8 cellular contexts compared by ENCODE assay signal in the genomic region with DNA sequence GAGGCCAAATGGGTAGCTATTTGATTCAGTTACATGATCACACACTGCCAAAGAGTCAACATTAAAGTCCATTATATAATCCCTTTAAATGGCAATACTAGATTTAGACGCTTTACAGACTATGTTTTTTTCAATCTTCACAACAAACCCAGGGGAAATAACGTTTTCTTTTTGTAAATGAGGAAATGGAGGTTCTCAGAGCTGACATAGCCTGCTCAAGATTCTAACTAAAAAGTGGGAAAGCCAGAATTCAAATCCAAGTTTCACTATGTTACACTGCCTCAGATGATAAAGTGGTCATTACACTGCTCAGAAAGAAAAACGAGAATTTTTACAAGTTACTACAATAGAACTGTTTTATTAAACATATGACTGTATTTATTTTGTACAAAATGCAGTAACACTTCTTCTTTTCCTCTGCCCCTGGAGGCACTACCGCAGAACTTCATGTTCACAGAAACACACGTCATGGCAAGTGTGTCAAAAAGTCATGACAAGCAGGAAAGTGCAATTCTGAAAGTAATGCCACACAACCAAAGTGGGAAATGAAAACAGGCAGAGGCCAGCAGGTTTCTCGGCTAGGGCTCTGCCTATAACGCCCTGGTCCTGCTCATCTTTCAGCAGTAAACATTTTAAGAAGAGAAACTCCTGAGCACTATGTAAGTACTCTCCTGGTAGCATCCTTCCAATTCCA. TPM values are rescaled to one million over a fixed set of nuclear protein-coding genes. Genes with fewer than 3 reads are reported as not detected.
DNase-seq lines count a peak whose midpoint lies in the region; ATAC-seq lines count a peak whose summit lies in the region.

No MANE protein-coding gene starts in this region.

- intact Hi-C loops in sciatic nerve (cut with DNase I): no loop called here

- H3K4me1 Mint-ChIP-seq in activated naive CD4-positive, alpha-beta T cell treated with anti-CD3 and anti-CD28 coated beads, Interleukin-2, amount 50 U/mL, for 24 hours: peaks cover 66% of the 10 kb centered on the region

- peaks cover 33% of the 10 kb centered on the region for H3K36me3 Mint-ChIP-seq in activated naive CD4-positive, alpha-beta T cell treated with anti-CD3 and anti-CD28 coated beads, Interleukin-2, amount 50 U/mL, for 24 hours

- DNase-seq in sciatic nerve (ENCODE audit: low spot score) (peak; percentile 54), KBM-7 (no peak), GF-D8 (lab: John Stamatoyannopoulos, UW) (no peak)

- in situ Hi-C loops in KBM-7 (cut with MboI; ENCODE audit: low pct_unique_long_range_greater_than_20kb, low sequenced_read_pairs): no loop called here

- ATAC-seq in GM18498 (IDR thresholded peaks at IDR 0.05; ENCODE audit: unreplicated experiment): peak; percentile 33
- ATAC-seq in HG02981 (IDR thresholded peaks at IDR 0.05; ENCODE audit: unreplicated experiment): peak; percentile 35
- peak; percentile 66 for ATAC-seq in sciatic nerve
- no peak for ATAC-seq in HG02852 (IDR thresholded peaks at IDR 0.05; ENCODE audit: unreplicated experiment)
- ATAC-seq in GM18502 (IDR thresholded peaks at IDR 0.05; ENCODE audit: poor library complexity, unreplicated experiment): no peak

- no peaks in the 10 kb centered on the region for H3K9me3 Mint-ChIP-seq in activated naive CD4-positive, alpha-beta T cell treated with anti-CD3 and anti-CD28 coated beads, Interleukin-2, amount 50 U/mL, for 24 hours

- H3K27ac Mint-ChIP-seq in activated naive CD4-positive, alpha-beta T cell treated with anti-CD3 and anti-CD28 coated beads, Interleukin-2, amount 50 U/mL, for 24 hours: peak overlapping the region; percentile 82

- peak overlapping the region; percentile 37 for H3K4me3 Mint-ChIP-seq in activated naive CD4-positive, alpha-beta T cell treated with anti-CD3 and anti-CD28 coated beads, Interleukin-2, amount 50 U/mL, for 24 hours

- no peaks in the 10 kb centered on the region for H3K27me3 Mint-ChIP-seq in activated naive CD4-positive, alpha-beta T cell treated with anti-CD3 and anti-CD28 coated beads, Interleukin-2, amount 50 U/mL, for 24 hours

RNA-seq across cellular contexts. Expression of a gene that starts 19.0 kb away (rescaled TPM):
- total RNA-seq in sciatic nerve: 25.7 TPM

RNA-seq across cellular contexts. Expression of a gene that starts 23.0 kb away (rescaled TPM):
- 19.8 TPM for total RNA-seq in sciatic nerve

RNA-seq across cellular contexts. Expression of a gene that starts 43.5 kb away (rescaled TPM):
- 0.27 TPM for total RNA-seq in sciatic nerve

Comparison
In these comparisons a context has a peak if more than half of its experiments do, and no peak if none do; other contexts are left out.
1. ATAC-seq: peak in GM18498 (single experiment), HG02981 (single experiment) and sciatic nerve (single experiment); none in HG02852 (single experiment) and GM18502 (single experiment).